In the genomic region with DNA sequence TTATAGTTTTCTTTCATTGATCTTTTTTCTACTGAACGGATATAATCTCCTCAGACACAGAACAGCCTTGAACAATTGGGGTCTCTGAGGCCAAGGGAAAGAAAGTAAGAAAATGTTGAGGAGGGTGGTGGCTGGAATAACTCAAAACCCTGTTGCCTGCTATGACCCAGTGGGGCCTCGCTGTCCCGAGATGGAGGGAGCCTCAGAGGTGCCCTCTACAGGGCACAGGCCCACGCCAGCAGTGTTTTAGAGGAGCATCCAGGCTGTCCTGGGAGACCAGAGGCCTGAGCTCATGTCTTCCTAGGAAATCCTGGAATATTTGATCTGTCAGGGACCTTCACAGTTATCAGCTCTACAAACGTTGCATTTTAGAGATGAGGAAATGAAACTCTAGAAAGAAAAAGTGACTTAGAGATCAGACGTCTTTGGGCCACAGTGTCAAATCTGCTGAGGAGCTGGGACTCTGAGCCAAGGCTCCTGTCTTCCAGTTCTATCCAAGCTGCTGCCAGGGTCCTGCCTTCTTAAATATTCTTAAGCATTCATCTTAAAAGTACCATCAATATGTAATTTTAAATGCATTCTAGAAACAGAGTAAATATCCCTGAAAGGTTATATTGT, we compare ENCODE assay signal across 8 cellular contexts. TPM values are rescaled to one million over a fixed set of nuclear protein-coding genes. Genes with fewer than 3 reads are reported as not detected.
A peak's percentile ranks its signal among the peaks of the same experiment; 100 is the strongest.
DNase-seq lines count a peak whose midpoint lies in the region; ATAC-seq and TF ChIP-seq lines count a peak whose summit lies in the region.

No MANE protein-coding gene starts in this region.

- H3K9me3 Mint-ChIP-seq in Caco-2 (ENCODE audit: unreplicated experiment), result no peaks in the 10 kb centered on the region

- peaks cover 3% of the 10 kb centered on the region; the same call in 1 of the 2 replicates for H3K36me3 ChIP-seq in Caco-2 (ENCODE audit: control insufficient read depth, insufficient read depth, low read length)
- H3K36me3 ChIP-seq in right lobe of liver, result peaks cover 0 to 4% (median under 1%) of the 10 kb centered on the region in 4 donors

- H3K9me3 ChIP-seq in Caco-2 (no peaks in the 10 kb centered on the region), right lobe of liver (no peaks in the 10 kb centered on the region)

- no peak overlapping the region for H3K27ac ChIP-seq in right lobe of liver

- ATAC-seq in GM19035 (IDR thresholded peaks at IDR 0.05; ENCODE audit: unreplicated experiment) (peak; percentile 48), HG03354 (IDR thresholded peaks at IDR 0.05; ENCODE audit: poor library complexity, severe bottlenecking, unreplicated experiment) (peak; percentile 48), right lobe of liver (peak; percentile 99), HG03025 (IDR thresholded peaks at IDR 0.05; ENCODE audit: low FRiP score, unreplicated experiment) (no peak)

- H3K27me3 Mint-ChIP-seq in Caco-2 (ENCODE audit: insufficient read depth, unreplicated experiment), result no peaks in the 10 kb centered on the region

- intact Hi-C loops in Caco-2 (cut with micrococcal nuclease; ENCODE audit: unreplicated experiment) (loop anchor here (1.0 kb wide), 2 partner anchors 26 to 90 kb away; no protein-coding TSS in a partner anchor), right lobe of liver (cut with DNase I) (loop anchor here in 1 of 2 donors (5.0 kb wide), 1 partner anchor 94 kb away; no protein-coding TSS in a partner anchor)

- H3K4me3 ChIP-seq in Caco-2 (ENCODE audit: low read depth, low read length) (no peak overlapping the region), right lobe of liver (no peak overlapping the region)

- peak; percentile 70 to 79 for DNase-seq in Caco-2
- peak; percentile 34 for DNase-seq in SKM-1 treated with dmso at 0.1 percent for 144 hours (lab: John Stamatoyannopoulos, UW; ENCODE audit: unreplicated experiment)
- DNase-seq in cerebellum (ENCODE audit: low spot score), result peak; percentile 8
- peak; percentile 69 to 79 (median 74) for DNase-seq in right lobe of liver
- DNase-seq in stromal cell of bone marrow (ENCODE audit: low read depth), result peak; percentile 18

- H3K4me1 Mint-ChIP-seq in Caco-2 (ENCODE audit: low read depth, unreplicated experiment), result peaks cover 12% of the 10 kb centered on the region

- H3K27me3 ChIP-seq in Caco-2 (replicated peaks; ENCODE audit: control insufficient read depth, insufficient read depth, low read length) (no peaks in the 10 kb centered on the region), right lobe of liver (no peaks in the 10 kb centered on the region)

- no peak overlapping the region for H3K4me3 Mint-ChIP-seq in Caco-2 (ENCODE audit: unreplicated experiment)

- BruUV-seq in Caco-2 (replicated peaks; lab: Mats Ljungman, UMichigan), result no TSS peak

- POLR2A ChIA-PET in Caco-2 (lab: Charles Lee), result interaction anchor here (0.6 to 1.2 kb wide), 2 partner anchors 26 to 61 kb away, joined by 6 to 9 read pairs; partner anchors contain the start of gene ALDH5A1

- no peak overlapping the region for H3K27ac Mint-ChIP-seq in Caco-2 (ENCODE audit: unreplicated experiment)

- TF ChIP-seq POLR2A in right lobe of liver (IDR thresholded peaks at IDR 0.05), result no peak

- peaks cover 10% of the 10 kb centered on the region for H3K36me3 Mint-ChIP-seq in Caco-2 (ENCODE audit: insufficient read depth, unreplicated experiment)

- H3K4me1 ChIP-seq in Caco-2, result no peaks in the 10 kb centered on the region
- H3K4me1 ChIP-seq in right lobe of liver, result no peaks in the 10 kb centered on the region

- TF ChIP-seq CTCF in Caco-2 (IDR thresholded peaks at IDR 0.05; ENCODE audit: insufficient read depth in 1 of 2, low read depth in 1 of 2, low read length in 1 of 2, severe bottlenecking in 1 of 2, unreplicated experiment in 1 of 2) (peak; percentile 76 to 93), right lobe of liver (IDR thresholded peaks at IDR 0.05) (peak; percentile 51 to 87 (median 80))

- 15% methylated on average over 6 of the region's 6 CpGs for WGBS in right lobe of liver (ENCODE audit: insufficient coverage, low coverage, low lambda C conversion rate, missing lambda C conversion rate)

- CTCF ChIA-PET in Caco-2 (lab: Charles Lee), result interaction anchor here (0.5 to 3.1 kb wide), 12 partner anchors 10 to 90 kb away, joined by 3 to 60 read pairs (median 4); partner anchors contain the start of gene ALDH5A1

RNA-seq across cellular contexts. Expression of gene ALDH5A1, which starts 26.3 kb away (rescaled TPM):
- total RNA-seq in Caco-2 (2022), result 42.4 and 45.3 TPM in 2 replicates
- 18.6 TPM for total RNA-seq in cerebellum
- total RNA-seq in right lobe of liver, result 10 to 100 TPM; 24.2 to 71.0 (median 47.2) TPM

RNA-seq across cellular contexts. Expression of gene GPLD1, which starts 31.7 kb away (rescaled TPM):
- total RNA-seq in Caco-2 (2022) (9.0 and 10.1 TPM in 2 replicates), cerebellum (20.4 TPM), right lobe of liver (10 to 100 TPM; 19.9 to 53.0 (median 38.9) TPM)

Comparison
In these comparisons a context has a peak if more than half of its experiments do, and no peak if none do; other contexts are left out.
1. DNase-seq: peak in every context shown above with its lines; median percentile 74 in Caco-2; 74 in right lobe of liver; 34 in SKM-1 treated with dmso at 0.1 percent for 144 hours; 18 in stromal cell of bone marrow; 8 in cerebellum.